ENCODE assay signal across 2 cellular contexts in genomic region chr17:40526668-40527067, GRCh38.
A peak's percentile ranks its signal among the peaks of the same experiment; 100 is the strongest.
TF ChIP-seq lines count a peak whose summit lies in the region.

No MANE protein-coding gene starts in this region.

TF ChIP-seq in HepG2, 621 proteins besides CTCF, POLR2A, EP300 and RAD21:
- no peak for TF ChIP-seq ERF (CRISPR knock-in tag; IDR thresholded peaks at IDR 0.05)
- TF ChIP-seq ZNF501 (CRISPR knock-in tag; IDR thresholded peaks at IDR 0.05), result no peak
- no peak for TF ChIP-seq ZBTB3 (CRISPR knock-in tag; IDR thresholded peaks at IDR 0.05; ENCODE audit: borderline replicate concordance, low read depth)
- no peak for TF ChIP-seq POLR2AphosphoS5 (IDR thresholded peaks at IDR 0.05; ENCODE audit: low read depth, low read length)
- TF ChIP-seq BATF2 (CRISPR knock-in tag; IDR thresholded peaks at IDR 0.05), result no peak
- TF ChIP-seq PBX3 (CRISPR knock-in tag; IDR thresholded peaks at IDR 0.05; ENCODE audit: borderline replicate concordance), result no peak
- TF ChIP-seq NR2F1 (CRISPR knock-in tag; IDR thresholded peaks at IDR 0.05), result no peak
- TF ChIP-seq ZNF512 (CRISPR knock-in tag; IDR thresholded peaks at IDR 0.05), result no peak
- no peak for TF ChIP-seq HOXA9 (CRISPR knock-in tag; IDR thresholded peaks at IDR 0.05; ENCODE audit: borderline replicate concordance)
- TF ChIP-seq ZBTB33 (CRISPR knock-in tag; IDR thresholded peaks at IDR 0.05), result peak; percentile 23; the same call in 1 of the 2 replicates
- no peak for TF ChIP-seq NBN (conservative IDR thresholded peaks at IDR 0.05)
- TF ChIP-seq ZNF263 (CRISPR knock-in tag; IDR thresholded peaks at IDR 0.05), result peak; percentile 36; the same call in 1 of the 2 replicates

TF ChIP-seq in H1, 55 proteins besides CTCF, POLR2A, EP300 and RAD21:
- TF ChIP-seq CEBPB (IDR thresholded peaks at IDR 0.05; ENCODE audit: low read depth, low read length) (no peak), CBX5 (IDR thresholded peaks at IDR 0.05; ENCODE audit: low read depth, low read length) (no peak), SIRT6 (IDR thresholded peaks at IDR 0.05; ENCODE audit: low read length) (no peak)
TF ChIP-seq in H1: peak in this region for 0.
